Comparison of ENCODE assay signal across 21 cellular contexts in genomic region chr16:6356881-6357280, GRCh38.
DNase-seq lines count a peak whose midpoint lies in the region; ATAC-seq and TF ChIP-seq lines count a peak whose summit lies in the region.
"Had no signal": no experiment of that assay in that cellular context is flagged by ENCODE, and none has a peak within 500 bp of the region (broad histone marks: within the 10 kb centered on the region; RNA-seq: fewer than 3 reads in every experiment).

No MANE protein-coding gene starts in this region.

- no peaks in the 10 kb centered on the region for H3K79me2 ChIP-seq in H9 (ENCODE audit: insufficient read depth, low read length)

- no peaks in the 10 kb centered on the region for H3K27me3 Mint-ChIP-seq in H9 (ENCODE audit: low read depth)
- H3K27me3 Mint-ChIP-seq: IgD-negative memory B cell had no signal

- peak overlapping the region; percentile 21 for H3K4me2 ChIP-seq in H9 (ENCODE audit: insufficient read depth, insufficient read length, low read length)
- H3K4me2 ChIP-seq: KMS-11 had no signal

- H3K23ac ChIP-seq in H9 (ENCODE audit: insufficient read length, low read depth, low read length), result no peak overlapping the region

- ATAC-seq in sciatic nerve (peak; percentile 15), HG02678 (IDR thresholded peaks at IDR 0.05; ENCODE audit: unreplicated experiment) (no peak), GM18511 (IDR thresholded peaks at IDR 0.05; ENCODE audit: unreplicated experiment) (no peak)
- ATAC-seq: HCT116 had no signal

- H4K5ac ChIP-seq in H9 (ENCODE audit: insufficient read length, low read depth, low read length), result no peak overlapping the region

- no peak overlapping the region for H3K56ac ChIP-seq in H9 (ENCODE audit: insufficient read length, low read depth, low read length)

- DNase-seq in G401 (ENCODE audit: low spot score), result peak; percentile 78
- DNase-seq in H9, result no peak
- DNase-seq in sciatic nerve (ENCODE audit: low spot score), result no peak
- no peak for DNase-seq in AML-193 (lab: John Stamatoyannopoulos, UW)
- DNase-seq: BE2C, Calu3, GOT3, MM.1S, NCI-H2029, NCI-H526 treated with DMSO at 0.1 percent for 48 hours, Right ventricle myocardium superior, RPMI8226 had no signal

- H2BK20ac ChIP-seq in H9 (ENCODE audit: low read depth, low read length, poor library complexity, severe bottlenecking), result no peak overlapping the region

- H4K20me1 ChIP-seq in H9 (ENCODE audit: control insufficient read depth, insufficient read depth, insufficient read length), result no peaks in the 10 kb centered on the region

- H3K36me3 ChIP-seq in iPS-15b (ENCODE audit: control insufficient read depth, insufficient read depth, low read length), result no peaks in the 10 kb centered on the region
- H3K36me3 ChIP-seq: BE2C, SJSA1 had no signal

- H3K23me2 ChIP-seq in H9 (ENCODE audit: insufficient read length, low read depth, low read length, poor library complexity, severe bottlenecking), result no peaks in the 10 kb centered on the region

- no peak overlapping the region for H3K4ac ChIP-seq in H9 (ENCODE audit: low read depth, low read length)

- peak overlapping the region; percentile 15 for H2AFZ ChIP-seq in H9 (ENCODE audit: low read length)

- H3K36me3 Mint-ChIP-seq in H9 (ENCODE audit: insufficient read depth in 1 of 3, low read depth in 3 of 3), result 0 out of 7 replicates have a peak, but pooled peaks cover 0 to 2% (median 0%) of the 10 kb centered on the region in 3 experiments
- H3K36me3 Mint-ChIP-seq: CD14-positive monocyte had no signal

- H3K9me3 ChIP-seq in H9 (ENCODE audit: control insufficient read depth, low read depth, low read length) (no peaks in the 10 kb centered on the region), iPS-15b (ENCODE audit: control insufficient read depth, insufficient read depth, low read length) (no peaks in the 10 kb centered on the region)
- H3K9me3 ChIP-seq: BE2C, SJSA1 had no signal

- no peak overlapping the region for H3K27ac ChIP-seq in H9 (ENCODE audit: insufficient read length, low read depth, low read length)
- H3K27ac ChIP-seq: HL-60, KMS-11, SJSA1 had no signal

- WGBS in H9 (ENCODE audit: extremely low coverage, insufficient read length, low lambda C conversion rate), result no CpG with 5 or more reads among the region's 8 CpGs

- H3T11ph ChIP-seq in H9 (ENCODE audit: low read length), result no peak overlapping the region

- no peak for TF ChIP-seq CTCF in H9 (conservative IDR thresholded peaks at IDR 0.05)

- intact Hi-C loops in sciatic nerve (cut with DNase I), result no loop called here

- peak overlapping the region; percentile 6 to 40 (median 37); a peak in 4 of 7 replicates for H3K27ac Mint-ChIP-seq in H9
- H3K27ac Mint-ChIP-seq: CD14-positive monocyte, IgD-negative memory B cell had no signal

- no peak overlapping the region for H2BK15ac ChIP-seq in H9 (ENCODE audit: low read depth, low read length)

- H4K91ac ChIP-seq in H9 (ENCODE audit: insufficient read length, low read depth, low read length), result no peak overlapping the region

- no peak overlapping the region for H3K4me3 ChIP-seq in iPS-15b (ENCODE audit: low read depth, low read length)
- H3K4me3 ChIP-seq: SJSA1 had no signal

- no peaks in the 10 kb centered on the region for H3K79me1 ChIP-seq in H9 (ENCODE audit: insufficient read depth, low read depth, low read length, poor library complexity, severe bottlenecking)

- H2BK120ac ChIP-seq in H9 (ENCODE audit: low read depth, low read length, poor library complexity, severe bottlenecking), result no peak overlapping the region

- no peak overlapping the region for H4K8ac ChIP-seq in H9 (replicated peaks; ENCODE audit: insufficient read length, low read depth, low read length)

- peak overlapping the region; percentile 34; the same call in 1 of the 2 replicates for H3K14ac ChIP-seq in H9 (ENCODE audit: insufficient read depth, low read length)

- peak overlapping the region; percentile 53 for H3K18ac ChIP-seq in H9 (ENCODE audit: insufficient read length, low read depth, low read length)

- H3K9ac ChIP-seq in H9 (ENCODE audit: extremely low read depth, insufficient read length, low read length) (no peak overlapping the region), iPS-15b (ENCODE audit: low read depth, low read length) (peak overlapping the region; percentile 30)
- H3K9ac ChIP-seq: KMS-11 had no signal

- peaks cover 2 to 7% of the 10 kb centered on the region in 2 experiments; a peak in 4 of 5 replicates for H3K9me3 Mint-ChIP-seq in H9

- H2AK5ac ChIP-seq in H9 (ENCODE audit: insufficient read length, low read length), result no peak overlapping the region

- peak overlapping the region in 1 of 2 experiments; percentile 2; a peak in 2 of 5 replicates for H3K4me3 Mint-ChIP-seq in H9
- H3K4me3 Mint-ChIP-seq: CD14-positive monocyte, IgD-negative memory B cell had no signal

- in situ Hi-C loops in G401 (cut with HindIII; ENCODE audit: low sequenced_read_pairs), result no loop called here

- peaks cover 2% of the 10 kb centered on the region; the same call in 1 of the 2 replicates for H3K4me1 ChIP-seq in H9 (ENCODE audit: insufficient read depth, low read length)
- peaks cover 24% of the 10 kb centered on the region for H3K4me1 ChIP-seq in iPS-15b (ENCODE audit: control insufficient read depth, insufficient read depth, low read length)
- H3K4me1 ChIP-seq: BE2C, SJSA1 had no signal

- no peaks in the 10 kb centered on the region for H3K27me3 ChIP-seq in H9 (ENCODE audit: insufficient read depth, low read length)
- H3K27me3 ChIP-seq in iPS-15b (ENCODE audit: control insufficient read depth, insufficient read depth, low read length), result no peaks in the 10 kb centered on the region
- H3K27me3 ChIP-seq: BE2C, SJSA1 had no signal

- H2BK12ac ChIP-seq in H9 (ENCODE audit: insufficient read length, low read depth, low read length), result no peak overlapping the region

- no peak overlapping the region for H2BK5ac ChIP-seq in H9 (ENCODE audit: insufficient read length, low read length)

- peaks cover 36 to 42% of the 10 kb centered on the region in 2 experiments for H3K4me1 Mint-ChIP-seq in H9
- H3K4me1 Mint-ChIP-seq: CD14-positive monocyte, IgD-negative memory B cell had no signal
